20 cellular contexts compared by ENCODE assay signal in the genomic region with DNA sequence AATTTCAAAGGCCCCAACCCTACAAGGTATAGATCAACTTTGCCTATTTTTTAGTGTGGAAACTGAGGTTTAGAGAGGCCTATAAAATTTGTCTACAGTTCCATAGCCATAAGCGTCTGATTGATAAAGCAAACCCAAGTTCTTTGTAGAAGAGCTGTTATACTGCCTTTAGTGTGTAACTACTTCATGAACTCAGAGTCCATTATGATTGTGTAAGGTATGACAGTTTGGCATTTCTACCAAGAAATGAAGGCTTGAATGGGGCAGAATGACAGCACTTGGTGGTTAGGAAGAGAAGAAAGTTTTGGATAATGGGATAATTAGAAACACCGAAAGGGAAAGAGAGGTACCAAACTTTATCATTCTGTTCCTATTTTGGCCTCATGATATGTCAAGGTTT. TPM values are rescaled to one million over a fixed set of nuclear protein-coding genes. Genes with fewer than 3 reads are reported as not detected.
DNase-seq lines count a peak whose midpoint lies in the region; ATAC-seq, FAIRE-seq and TF ChIP-seq lines count a peak whose summit lies in the region.
"Had no signal": no experiment of that assay in that cellular context is flagged by ENCODE, and none has a peak within 500 bp of the region (broad histone marks: within the 10 kb centered on the region; RNA-seq: fewer than 3 reads in every experiment).

No MANE protein-coding gene starts in this region.

- H3K9me3 ChIP-seq in CD4-positive, alpha-beta T cell (ENCODE audit: control insufficient read depth, low read length): no peaks in the 10 kb centered on the region
- H3K9me3 ChIP-seq: A549, BE2C, Caco-2 had no signal

- H3K27ac ChIP-seq in CD4-positive, alpha-beta T cell (ENCODE audit: low read depth, low read length): no peak overlapping the region
- H3K27ac ChIP-seq: A549; BLaER1 treated with 17β-estradiol and CSF1 and Interleukin-3, amounts not matched to agents 10 nM and 100 nM had no signal

- H3K27ac Mint-ChIP-seq in CD4-positive, alpha-beta T cell: peak overlapping the region; percentile 8
- peak overlapping the region; percentile 3 for H3K27ac Mint-ChIP-seq in memory B cell
- H3K27ac Mint-ChIP-seq: CD14-positive monocyte, GM23338, H9, HFFc6 had no signal

- H3K9me3 Mint-ChIP-seq in CD4-positive, alpha-beta T cell: no peaks in the 10 kb centered on the region
- no peaks in the 10 kb centered on the region for H3K9me3 Mint-ChIP-seq in memory B cell
- H3K9me3 Mint-ChIP-seq: CD14-positive monocyte; CD4-positive, alpha-beta memory T cell; GM23338; H9; HFFc6 had no signal

- TF ChIP-seq CTCF in CD4-positive, alpha-beta T cell (IDR thresholded peaks at IDR 0.05): no peak

- no peaks in the 10 kb centered on the region for H3K27me3 ChIP-seq in CD4-positive, alpha-beta T cell (ENCODE audit: control insufficient read depth, insufficient read depth, low read length)
- H3K27me3 ChIP-seq: BE2C; BLaER1 treated with 17β-estradiol and CSF1 and Interleukin-3, amounts not matched to agents 10 nM and 100 nM had no signal

- H3K36me3 Mint-ChIP-seq in CD4-positive, alpha-beta T cell (ENCODE audit: low read depth): peaks cover 16% of the 10 kb centered on the region
- H3K36me3 Mint-ChIP-seq in memory B cell: peaks cover 12% of the 10 kb centered on the region

- DNase-seq in CD4-positive, alpha-beta T cell: no peak
- DNase-seq in GM12892 (ENCODE audit: insufficient read length) (no peak), left colon (no peak), memory B cell (ENCODE audit: low spot score in 2 of 2) (no peak), glomerular visceral epithelial cell (ENCODE audit: extremely low spot score) (no peak)
- DNase-seq: 8988T, BE2C, DND-41, H9 had no signal

- ATAC-seq in CD4-positive, alpha-beta T cell (ENCODE audit: poor library complexity): no peak
- ATAC-seq in left colon (peak; percentile 35), memory B cell (ENCODE audit: low read depth) (no peak), HG02884 (IDR thresholded peaks at IDR 0.05; ENCODE audit: unreplicated experiment) (no peak), GM21515 (IDR thresholded peaks at IDR 0.05; ENCODE audit: unreplicated experiment) (no peak), HG02798 (IDR thresholded peaks at IDR 0.05; ENCODE audit: poor library complexity, unreplicated experiment) (no peak)
- ATAC-seq: A549, GM23338, HCT116 had no signal

- no peak for TF ChIP-seq POLR2A in GM12892 (IDR thresholded peaks at IDR 0.05; ENCODE audit: low read depth, low read length)

- POLR2A ChIA-PET in CD4-positive, alpha-beta T cell (lab: Charles Lee): no interaction called here

- peaks cover 73% of the 10 kb centered on the region for H3K4me1 Mint-ChIP-seq in CD4-positive, alpha-beta T cell (ENCODE audit: low read depth)
- H3K4me1 Mint-ChIP-seq in memory B cell: peaks cover 36% of the 10 kb centered on the region

- H3K4me3 Mint-ChIP-seq in CD4-positive, alpha-beta T cell: no peak overlapping the region
- no peak overlapping the region for H3K4me3 Mint-ChIP-seq in memory B cell
- H3K4me3 Mint-ChIP-seq: CD14-positive monocyte; CD4-positive, alpha-beta memory T cell; GM23338; H9; HFFc6 had no signal

- H3K27me3 Mint-ChIP-seq in CD4-positive, alpha-beta T cell: no peaks in the 10 kb centered on the region
- no peaks in the 10 kb centered on the region for H3K27me3 Mint-ChIP-seq in memory B cell
- H3K27me3 Mint-ChIP-seq: CD4-positive, alpha-beta memory T cell had no signal

- intact Hi-C loops in CD4-positive, alpha-beta T cell (cut with DNase I, micrococcal nuclease): loop anchor here (1.0 to 5.0 kb wide), 5 partner anchors 179 to 647 kb away; a partner anchor contains a TSS
- intact Hi-C loops in left colon (cut with DNase I, micrococcal nuclease): loop anchor here in 1 of 2 donors (2.0 kb wide), 1 partner anchor 179 kb away; no protein-coding TSS in a partner anchor

- CTCF ChIA-PET in CD4-positive, alpha-beta T cell (lab: Charles Lee): interaction anchor here (3.6 kb wide), 1 partner anchor 179 kb away, joined by 18 read pairs; no protein-coding TSS in a partner anchor

- peak; percentile 50 for FAIRE-seq in GM12892 (lab: Jason Lieb, UNC)
- FAIRE-seq: A549 had no signal

RNA-seq across cellular contexts. Expression of a gene that starts 38.1 kb away (rescaled TPM):
- total RNA-seq in CD4-positive, alpha-beta T cell: 10 to 100 TPM; 20.0 to 22.5 TPM
- polyA plus RNA-seq in GM12892 (2012; ENCODE audit: missing spikeins): 19.6 TPM
- total RNA-seq in left colon: 10 to 100 TPM; 47.4 to 48.4 TPM
